ENCODE assay signal across 24 cellular contexts in genomic region chr10:26491934-26492333, GRCh38. TPM values are rescaled to one million over a fixed set of nuclear protein-coding genes. Genes with fewer than 3 reads are reported as not detected.
DNase-seq lines count a peak whose midpoint lies in the region; ATAC-seq and TF ChIP-seq lines count a peak whose summit lies in the region.
"Had no signal": no experiment of that assay in that cellular context is flagged by ENCODE, and none has a peak within 500 bp of the region (broad histone marks: within the 10 kb centered on the region; RNA-seq: fewer than 3 reads in every experiment).

No MANE protein-coding gene starts in this region.

- CTCF ChIA-PET in activated B cell treated with CpG ODN at 0.5 μM for 24 hours (lab: Charles Lee): no interaction called here

- H3K4me3 Mint-ChIP-seq in natural killer cell (no peak overlapping the region), activated B cell treated with CpG ODN at 0.5 μM for 24 hours (no peak overlapping the region)
- no peak overlapping the region for H3K4me3 Mint-ChIP-seq in natural killer cell treated with Interleukin-12 subunit alpha and Interleukin-12 subunit beta and Interleukin-15 and Interleukin-18, amount 100 ng/mL, for 72 hours
- H3K4me3 Mint-ChIP-seq: activated T-cell treated with anti-CD3 and anti-CD28 coated beads, Interleukin-2, amount 50 U/mL, for 4 hours; stimulated activated naive B cell treated with anti-CD40 and anti-IgM and Interleukin-4, amounts not matched to agents 10 μg/mL and 1 μg/mL and 100 μg/mL, for 72 hours; type B pancreatic cell had no signal

- intact Hi-C loops in natural killer cell (cut with micrococcal nuclease) (no loop called here), activated B cell treated with CpG ODN at 0.5 μM for 24 hours (cut with micrococcal nuclease) (no loop called here)

- H3K27ac ChIP-seq in subcutaneous abdominal adipose tissue (ENCODE audit: low read depth, low read length): peak overlapping the region; percentile 89
- H3K27ac ChIP-seq: ovary, Peyer's patch had no signal

- in situ Hi-C loops in KBM-7 (cut with MboI; ENCODE audit: low pct_unique_long_range_greater_than_20kb, low sequenced_read_pairs): no loop called here

- no peak overlapping the region for H3K9ac ChIP-seq in subcutaneous abdominal adipose tissue (ENCODE audit: low read length in 5 of 5)

- H3K4me3 ChIP-seq in subcutaneous abdominal adipose tissue (ENCODE audit: low read depth in 1 of 5, low read length in 5 of 5): no peak overlapping the region
- H3K4me3 ChIP-seq: ovary, Peyer's patch had no signal

- H3K27ac Mint-ChIP-seq in natural killer cell: peak overlapping the region; percentile 73 to 74
- peak overlapping the region in 1 of 2 donors; percentile 74 for H3K27ac Mint-ChIP-seq in natural killer cell treated with Interleukin-12 subunit alpha and Interleukin-12 subunit beta and Interleukin-15 and Interleukin-18, amount 100 ng/mL, for 72 hours
- peak overlapping the region; percentile 50 for H3K27ac Mint-ChIP-seq in activated B cell treated with CpG ODN at 0.5 μM for 24 hours
- H3K27ac Mint-ChIP-seq: stimulated activated naive B cell treated with anti-CD40 and anti-IgM and Interleukin-4, amounts not matched to agents 10 μg/mL and 1 μg/mL and 100 μg/mL, for 72 hours; type B pancreatic cell had no signal

- TF ChIP-seq CTCF in natural killer cell (IDR thresholded peaks at IDR 0.05) (no peak), activated B cell treated with CpG ODN at 0.5 μM for 24 hours (IDR thresholded peaks at IDR 0.05) (no peak)

- H3K4me1 Mint-ChIP-seq in natural killer cell (peaks cover 33% of the 10 kb centered on the region in 2 donors), activated B cell treated with CpG ODN at 0.5 μM for 24 hours (peaks cover 31% of the 10 kb centered on the region)
- peaks cover 25 to 29% of the 10 kb centered on the region in 2 donors for H3K4me1 Mint-ChIP-seq in natural killer cell treated with Interleukin-12 subunit alpha and Interleukin-12 subunit beta and Interleukin-15 and Interleukin-18, amount 100 ng/mL, for 72 hours (ENCODE audit: low read depth in 2 of 2)

- ATAC-seq in natural killer cell (no peak), activated B cell treated with CpG ODN at 0.5 μM for 24 hours (ENCODE audit: low read depth) (no peak), left lobe of liver (peak; percentile 78)
- ATAC-seq in natural killer cell treated with Interleukin-12 subunit alpha and Interleukin-12 subunit beta and Interleukin-15 and Interleukin-18, amount 100 ng/mL, for 72 hours: no peak
- ATAC-seq: activated T-cell treated with anti-CD3 and anti-CD28 coated beads, Interleukin-2, amount 50 U/mL, for 4 hours; SK-N-SH treated with all-trans-retinoic acid at 6 μM for 48 hours; stimulated activated naive B cell treated with anti-CD40 and anti-IgM and Interleukin-4, amounts not matched to agents 10 μg/mL and 1 μg/mL and 100 μg/mL, for 72 hours had no signal

- POLR2A ChIA-PET in activated B cell treated with CpG ODN at 0.5 μM for 24 hours (lab: Charles Lee): interaction anchor here (0.7 kb wide), 1 partner anchor 602 kb away, joined by 9 read pairs; no protein-coding TSS in a partner anchor

- H3K9me3 Mint-ChIP-seq in natural killer cell: no peaks in the 10 kb centered on the region
- no peaks in the 10 kb centered on the region for H3K9me3 Mint-ChIP-seq in natural killer cell treated with Interleukin-12 subunit alpha and Interleukin-12 subunit beta and Interleukin-15 and Interleukin-18, amount 100 ng/mL, for 72 hours
- peaks cover 2% of the 10 kb centered on the region for H3K9me3 Mint-ChIP-seq in activated B cell treated with CpG ODN at 0.5 μM for 24 hours
- H3K9me3 Mint-ChIP-seq: type B pancreatic cell had no signal

- no peaks in the 10 kb centered on the region for H3K27me3 ChIP-seq in subcutaneous abdominal adipose tissue (ENCODE audit: control insufficient read depth in 5 of 5, insufficient read depth in 4 of 5, low read length in 5 of 5)
- H3K27me3 ChIP-seq: ovary, Peyer's patch had no signal

- peaks cover 0 to 12% (median 7%) of the 10 kb centered on the region in 5 donors for H3K36me3 ChIP-seq in subcutaneous abdominal adipose tissue (ENCODE audit: control insufficient read depth in 5 of 5, insufficient read depth in 5 of 5, low read length in 5 of 5)
- H3K36me3 ChIP-seq: ovary, Peyer's patch had no signal

- H3K36me3 Mint-ChIP-seq in natural killer cell (peaks cover 8% of the 10 kb centered on the region), activated B cell treated with CpG ODN at 0.5 μM for 24 hours (ENCODE audit: low read depth) (peaks cover 60% of the 10 kb centered on the region)
- peaks cover 14% of the 10 kb centered on the region for H3K36me3 Mint-ChIP-seq in natural killer cell treated with Interleukin-12 subunit alpha and Interleukin-12 subunit beta and Interleukin-15 and Interleukin-18, amount 100 ng/mL, for 72 hours
- H3K36me3 Mint-ChIP-seq: type B pancreatic cell had no signal

- H3K9me3 ChIP-seq in subcutaneous abdominal adipose tissue (ENCODE audit: control insufficient read depth in 5 of 5, low read length in 5 of 5): no peaks in the 10 kb centered on the region
- H3K9me3 ChIP-seq: ovary, Peyer's patch had no signal

- DNase-seq in natural killer cell: no peak
- DNase-seq in natural killer cell treated with Interleukin-12 subunit alpha and Interleukin-12 subunit beta and Interleukin-15 and Interleukin-18, amount 100 ng/mL, for 72 hours (ENCODE audit: low spot score): no peak
- no peak for DNase-seq in activated B cell treated with CpG ODN at 0.5 μM for 24 hours
- DNase-seq in left lobe of liver (ENCODE audit: low spot score): peak; percentile 63
- DNase-seq in KBM-7: no peak
- DNase-seq in superior temporal gyrus (ENCODE audit: extremely low spot score): no peak
- no peak for DNase-seq in NCI-H1048 (lab: John Stamatoyannopoulos, UW)
- DNase-seq: activated CD8-positive, alpha-beta memory T cell treated with anti-CD3 and anti-CD28 coated beads for 24 hours; activated T-cell treated with anti-CD3 and anti-CD28 coated beads, Interleukin-2, amount 50 U/mL, for 4 hours; COR-L47; cortex of kidney; DMS79 treated with DMSO at 0.1 percent for 48 hours; GOT3; hippocampal formation; NCI-H1930; NK-92 treated with Interleukin-12 subunit alpha and Interleukin-12 subunit beta, amount 100 ng/mL, for 24 hours; ovary; Peyer's patch; stimulated activated CD4-positive, alpha-beta T cell treated with anti-CD3 and anti-CD28 coated beads, Interleukin-1b, Interleukin-23, amount 100 ng/mL, for 48 hours; stimulated activated naive B cell treated with anti-CD40 and anti-IgM and Interleukin-4, amounts not matched to agents 10 μg/mL and 1 μg/mL and 100 μg/mL, for 72 hours had no signal

- H3K27me3 Mint-ChIP-seq in natural killer cell (ENCODE audit: low read depth in 2 of 2): no peaks in the 10 kb centered on the region
- no peaks in the 10 kb centered on the region for H3K27me3 Mint-ChIP-seq in natural killer cell treated with Interleukin-12 subunit alpha and Interleukin-12 subunit beta and Interleukin-15 and Interleukin-18, amount 100 ng/mL, for 72 hours
- H3K27me3 Mint-ChIP-seq in activated B cell treated with CpG ODN at 0.5 μM for 24 hours: no peaks in the 10 kb centered on the region
- H3K27me3 Mint-ChIP-seq: stimulated activated naive B cell treated with anti-CD40 and anti-IgM and Interleukin-4, amounts not matched to agents 10 μg/mL and 1 μg/mL and 100 μg/mL, for 72 hours; type B pancreatic cell had no signal

- peaks cover 0 to 37% (median 25%) of the 10 kb centered on the region in 5 donors for H3K4me1 ChIP-seq in subcutaneous abdominal adipose tissue (ENCODE audit: control insufficient read depth in 5 of 5, insufficient read depth in 5 of 5, low read length in 5 of 5)

RNA-seq across cellular contexts. Expression of gene APBB1IP, which starts 53.8 kb away (rescaled TPM):
- total RNA-seq in natural killer cell: 100 to 1,000 TPM in 2 of 3 donors, 10 to 100 TPM in 1; 92.5 to 119 (median 100) TPM
- 10 to 100 TPM; 42.2 to 58.0 TPM for total RNA-seq in natural killer cell treated with Interleukin-12 subunit alpha and Interleukin-12 subunit beta and Interleukin-15 and Interleukin-18, amount 100 ng/mL, for 72 hours
- total RNA-seq in activated B cell treated with CpG ODN at 0.5 μM for 24 hours: 79.1 and 85.5 TPM in 2 replicates
- 16.1 TPM for total RNA-seq in left lobe of liver
- total RNA-seq: myocyte had no signal
